Comparison of ENCODE assay signal across 14 cellular contexts in the genomic region with DNA sequence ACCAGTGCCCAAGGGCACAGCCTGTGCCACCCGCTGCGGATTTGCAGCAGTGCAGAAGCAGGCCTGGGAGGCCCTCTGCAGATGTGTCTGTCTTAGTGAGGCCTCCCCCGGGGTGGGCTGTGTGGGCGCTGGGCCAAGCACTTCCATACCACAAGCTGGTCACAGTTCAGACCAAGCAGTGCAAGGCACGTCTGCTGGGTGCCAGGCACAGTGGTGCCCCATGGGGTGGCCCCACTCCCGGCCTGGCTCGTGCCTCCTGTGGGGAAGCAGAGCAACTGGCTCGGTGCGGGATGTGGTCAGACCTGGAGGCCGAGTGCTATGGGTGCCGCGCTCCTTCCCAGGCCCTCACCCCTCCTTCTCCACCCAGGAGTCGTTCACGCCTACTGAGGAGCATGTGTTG. TPM values are rescaled to one million over a fixed set of nuclear protein-coding genes. Genes with fewer than 3 reads are reported as not detected.
"Had no signal": no experiment of that assay in that cellular context is flagged by ENCODE, and none has a peak within 500 bp of the region (broad histone marks: within the 10 kb centered on the region; RNA-seq: fewer than 3 reads in every experiment).

No MANE protein-coding gene starts in this region.

RNA-seq across cellular contexts. Expression of gene TUBA3D, which starts 39.3 kb away (rescaled TPM):
- total RNA-seq: activated CD4-positive, alpha-beta memory T cell treated with anti-CD3 and anti-CD28 coated beads for 36 hours; activated T-cell treated with anti-CD3 and anti-CD28 coated beads, Interleukin-2, amount 50 U/mL, for 4 hours; activated T-helper 17 cell treated with anti-CD3 and anti-CD28 coated beads, Interleukin-2, amount 50 U/mL, for 72 hours; astrocyte; endothelial cell of umbilical vein; fibroblast of lung; fibroblast of villous mesenchyme; gastroesophageal sphincter; lung microvascular endothelial cell; mucosa of gallbladder; omental fat pad; suprapubic skin; upper lobe of right lung had no signal
- polyA plus RNA-seq: endothelial cell of umbilical vein, fibroblast of lung, keratinocyte had no signal
